ENCODE assay signal across 8 cellular contexts in the genomic region with DNA sequence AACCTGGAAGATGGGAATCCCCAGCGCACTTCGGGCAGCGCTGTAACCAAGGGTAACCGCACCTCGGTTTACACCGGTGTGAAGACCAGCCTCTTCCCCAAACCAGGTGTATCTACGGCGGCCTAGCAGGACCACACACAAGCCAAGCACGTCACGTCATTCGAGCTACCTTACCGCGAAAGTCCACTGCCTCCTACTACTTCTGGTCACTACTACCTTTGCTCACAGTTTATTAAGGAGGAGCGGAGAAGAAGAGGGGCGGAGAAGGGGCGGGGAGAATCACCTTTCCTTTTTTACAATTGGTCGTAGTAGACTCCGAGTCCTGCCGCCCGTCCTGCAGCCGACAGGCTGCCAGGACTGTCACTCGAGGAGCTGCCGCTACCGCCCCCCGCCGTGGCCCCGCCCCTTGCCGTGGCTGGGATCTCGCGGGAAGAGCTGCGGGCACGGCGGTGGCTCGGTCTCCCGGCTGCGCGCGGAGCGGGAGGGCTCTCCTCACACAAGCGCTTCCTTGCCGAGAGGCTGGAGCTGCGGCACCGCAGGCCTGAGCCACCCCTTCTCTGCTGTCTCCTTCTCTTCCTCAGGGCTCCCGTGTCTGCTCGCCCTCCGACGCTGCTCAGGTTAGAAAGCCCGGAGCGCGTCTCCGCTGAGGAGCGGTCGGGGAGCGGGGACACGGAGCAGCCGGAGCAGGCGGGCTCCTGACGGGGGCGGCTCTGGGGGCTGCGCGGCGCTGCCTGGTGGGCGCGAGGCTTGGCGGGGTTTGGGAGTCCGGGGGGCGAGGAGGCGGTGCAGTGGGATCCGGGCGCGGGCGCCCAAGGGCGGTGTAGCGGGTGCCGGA.
DNase-seq lines count a peak whose midpoint lies in the region; ATAC-seq, FAIRE-seq and TF ChIP-seq lines count a peak whose summit lies in the region.

A gene (plus strand): TSS at position 495 of the 835 bp plus-strand sequence. CDS start 95,172 bp downstream, outside the sequence.

- no peak for FAIRE-seq in D721Med (lab: Jason Lieb, UNC)

- H3K36me3 ChIP-seq in OCI-LY3 (replicated peaks; ENCODE audit: low read depth, low read length), result no peaks in the 10 kb centered on the region

- DNase-seq in D721Med (ENCODE audit: insufficient read length, low spot score) (peak; percentile 87), HuH-7.5 (ENCODE audit: low spot score) (peak; percentile 93), activated T-cell treated with anti-CD3 and anti-CD28 coated beads for 24 hours (ENCODE audit: low read depth) (peak; percentile 91), epidermal melanocyte (ENCODE audit: insufficient read length, low spot score) (peak; percentile 95), midbrain (lab: John Stamatoyannopoulos, UW) (peak; percentile 98)
- peak; percentile 87 to 90 for DNase-seq in stimulated activated CD8-positive, alpha-beta memory T cell treated with anti-CD3 and anti-CD28 coated beads, Interleukin-15, amount 100 ng/mL, for 48 hours (ENCODE audit: low read depth in 2 of 2)

- H2AFZ ChIP-seq in OCI-LY3 (ENCODE audit: low read depth, low read length), result peak within 1 kb of the TSS; percentile 92

- peak; percentile 91 for ATAC-seq in GM21526 (IDR thresholded peaks at IDR 0.05; ENCODE audit: low FRiP score, unreplicated experiment)

- peak within 1 kb of the TSS; percentile 90 for H3K4me3 ChIP-seq in OCI-LY3 (ENCODE audit: low read length)

- TF ChIP-seq CTCF in D721Med (IDR thresholded peaks at IDR 0.05; ENCODE audit: insufficient read depth, missing control alignments) (no peak), OCI-LY3 (IDR thresholded peaks at IDR 0.05; ENCODE audit: low read depth, low read length) (no peak)

- H3K9me3 ChIP-seq in OCI-LY3 (ENCODE audit: insufficient read depth, low read length), result no peaks in the 10 kb centered on the region

- H3K27ac ChIP-seq in OCI-LY3 (ENCODE audit: low read length), result no peak within 1 kb of the TSS

- peak within 1 kb of the TSS; percentile 99 for H3K4me2 ChIP-seq in OCI-LY3 (ENCODE audit: low read length)

- no peaks in the 10 kb centered on the region for H3K79me2 ChIP-seq in OCI-LY3 (ENCODE audit: low read length)

- peaks cover 11% of the 10 kb centered on the region for H3K4me1 ChIP-seq in OCI-LY3 (ENCODE audit: low read length)

- peaks cover under 1% of the 10 kb centered on the region; the same call in 1 of the 2 replicates for H3K27me3 ChIP-seq in OCI-LY3 (ENCODE audit: low read depth, low read length)

- no peaks in the 10 kb centered on the region for H4K20me1 ChIP-seq in OCI-LY3 (ENCODE audit: insufficient read depth, low read length)

- H3K9ac ChIP-seq in OCI-LY3 (ENCODE audit: low read length), result peak within 1 kb of the TSS; percentile 83
